ENCODE assay signal across 1 cellular context in genomic region chr12:55019784-55020183, GRCh38.
TF ChIP-seq lines count a peak whose summit lies in the region.

A gene with protein sequence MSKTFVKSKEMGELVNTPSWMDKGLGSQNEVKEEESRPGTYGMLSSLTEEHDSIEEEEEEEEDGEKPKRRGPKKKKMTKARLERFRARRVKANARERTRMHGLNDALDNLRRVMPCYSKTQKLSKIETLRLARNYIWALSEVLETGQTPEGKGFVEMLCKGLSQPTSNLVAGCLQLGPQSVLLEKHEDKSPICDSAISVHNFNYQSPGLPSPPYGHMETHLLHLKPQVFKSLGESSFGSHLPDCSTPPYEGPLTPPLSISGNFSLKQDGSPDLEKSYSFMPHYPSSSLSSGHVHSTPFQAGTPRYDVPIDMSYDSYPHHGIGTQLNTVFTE (plus strand): TSS chr12:55019974. CDS start chr12:55026440, 6,466 bp downstream.

TF ChIP-seq in K562, 482 proteins besides CTCF, POLR2A, EP300 and RAD21 (continued from another document and continues in another):
- TF ChIP-seq TFAP4 (CRISPR knock-in tag; IDR thresholded peaks at IDR 0.05; ENCODE audit: borderline replicate concordance) (peak; percentile 98), ZNF589 (CRISPR knock-in tag; IDR thresholded peaks at IDR 0.05; ENCODE audit: low read depth) (peak; percentile 81), ARID1B (IDR thresholded peaks at IDR 0.05) (no peak), SFPQ (IDR thresholded peaks at IDR 0.05; ENCODE audit: low read depth, low read length) (no peak), THAP7 (CRISPR knock-in tag; IDR thresholded peaks at IDR 0.05) (no peak), KDM2B (CRISPR knock-in tag; IDR thresholded peaks at IDR 0.05) (no peak), ZNF639 (CRISPR knock-in tag; conservative IDR thresholded peaks at IDR 0.05 in 1 of 2, IDR thresholded peaks at IDR 0.05 in 1 of 2) (peak; percentile 77 to 90; a peak in 3 of 4 replicates), HDAC2 (IDR thresholded peaks at IDR 0.05) (peak; percentile 77; the same call in 1 of the 2 replicates), E2F1 (CRISPR knock-in tag; IDR thresholded peaks at IDR 0.05) (no peak; the same call in 1 of the 2 replicates), CREB1 (IDR thresholded peaks at IDR 0.05) (no peak), CREB1 (CRISPR knock-in tag; IDR thresholded peaks at IDR 0.05) (no peak), TCF7 (IDR thresholded peaks at IDR 0.05; ENCODE audit: borderline replicate concordance) (no peak), SMARCE1 (IDR thresholded peaks at IDR 0.05) (no peak), BCL6 (CRISPR knock-in tag; IDR thresholded peaks at IDR 0.05) (no peak), NR3C1 (CRISPR knock-in tag; IDR thresholded peaks at IDR 0.05) (peak; percentile 88), PBX2 (CRISPR knock-in tag; IDR thresholded peaks at IDR 0.05; ENCODE audit: low read depth) (no peak), PBX2 (tag; conservative IDR thresholded peaks at IDR 0.05; ENCODE audit: low read depth) (0 out of 2 replicates have a peak, but pooled peaks have one; percentile 17), ZNF121 (CRISPR knock-in tag; conservative IDR thresholded peaks at IDR 0.05) (no peak), THRAP3 (IDR thresholded peaks at IDR 0.05; ENCODE audit: borderline replicate concordance) (no peak), ZBTB40 (IDR thresholded peaks at IDR 0.05) (peak; percentile 82), ZBTB40 (CRISPR knock-in tag; IDR thresholded peaks at IDR 0.05) (no peak), KHSRP (IDR thresholded peaks at IDR 0.05) (no peak), PKNOX1 (IDR thresholded peaks at IDR 0.05) (peak; percentile 83), POLR2G (IDR thresholded peaks at IDR 0.05; ENCODE audit: low read depth, low read length) (no peak), POLR2AphosphoS2 (IDR thresholded peaks at IDR 0.05; ENCODE audit: low read length) (no peak)
- TF ChIP-seq, protein P1, sequence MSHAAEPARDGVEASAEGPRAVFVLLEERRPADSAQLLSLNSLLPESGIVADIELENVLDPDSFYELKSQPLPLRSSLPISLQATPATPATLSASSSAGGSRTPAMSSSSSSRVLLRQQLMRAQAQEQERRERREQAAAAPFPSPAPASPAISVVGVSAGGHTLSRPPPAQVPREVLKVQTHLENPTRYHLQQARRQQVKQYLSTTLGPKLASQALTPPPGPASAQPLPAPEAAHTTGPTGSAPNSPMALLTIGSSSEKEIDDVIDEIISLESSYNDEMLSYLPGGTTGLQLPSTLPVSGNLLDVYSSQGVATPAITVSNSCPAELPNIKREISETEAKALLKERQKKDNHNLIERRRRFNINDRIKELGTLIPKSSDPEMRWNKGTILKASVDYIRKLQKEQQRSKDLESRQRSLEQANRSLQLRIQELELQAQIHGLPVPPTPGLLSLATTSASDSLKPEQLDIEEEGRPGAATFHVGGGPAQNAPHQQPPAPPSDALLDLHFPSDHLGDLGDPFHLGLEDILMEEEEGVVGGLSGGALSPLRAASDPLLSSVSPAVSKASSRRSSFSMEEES (CRISPR knock-in tag; IDR thresholded peaks at IDR 0.05): no peak
- TF ChIP-seq, protein P2, sequence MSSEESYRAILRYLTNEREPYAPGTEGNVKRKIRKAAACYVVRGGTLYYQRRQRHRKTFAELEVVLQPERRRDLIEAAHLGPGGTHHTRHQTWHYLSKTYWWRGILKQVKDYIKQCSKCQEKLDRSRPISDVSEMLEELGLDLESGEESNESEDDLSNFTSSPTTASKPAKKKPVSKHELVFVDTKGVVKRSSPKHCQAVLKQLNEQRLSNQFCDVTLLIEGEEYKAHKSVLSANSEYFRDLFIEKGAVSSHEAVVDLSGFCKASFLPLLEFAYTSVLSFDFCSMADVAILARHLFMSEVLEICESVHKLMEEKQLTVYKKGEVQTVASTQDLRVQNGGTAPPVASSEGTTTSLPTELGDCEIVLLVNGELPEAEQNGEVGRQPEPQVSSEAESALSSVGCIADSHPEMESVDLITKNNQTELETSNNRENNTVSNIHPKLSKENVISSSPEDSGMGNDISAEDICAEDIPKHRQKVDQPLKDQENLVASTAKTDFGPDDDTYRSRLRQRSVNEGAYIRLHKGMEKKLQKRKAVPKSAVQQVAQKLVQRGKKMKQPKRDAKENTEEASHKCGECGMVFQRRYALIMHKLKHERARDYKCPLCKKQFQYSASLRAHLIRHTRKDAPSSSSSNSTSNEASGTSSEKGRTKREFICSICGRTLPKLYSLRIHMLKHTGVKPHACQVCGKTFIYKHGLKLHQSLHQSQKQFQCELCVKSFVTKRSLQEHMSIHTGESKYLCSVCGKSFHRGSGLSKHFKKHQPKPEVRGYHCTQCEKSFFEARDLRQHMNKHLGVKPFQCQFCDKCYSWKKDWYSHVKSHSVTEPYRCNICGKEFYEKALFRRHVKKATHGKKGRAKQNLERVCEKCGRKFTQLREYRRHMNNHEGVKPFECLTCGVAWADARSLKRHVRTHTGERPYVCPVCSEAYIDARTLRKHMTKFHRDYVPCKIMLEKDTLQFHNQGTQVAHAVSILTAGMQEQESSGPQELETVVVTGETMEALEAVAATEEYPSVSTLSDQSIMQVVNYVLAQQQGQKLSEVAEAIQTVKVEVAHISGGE (CRISPR knock-in tag; IDR thresholded peaks at IDR 0.05): peak in 1 of 3 experiments; percentile 55; a peak in 2 of 6 replicates
